22 cellular contexts compared by ENCODE assay signal in the genomic region with DNA sequence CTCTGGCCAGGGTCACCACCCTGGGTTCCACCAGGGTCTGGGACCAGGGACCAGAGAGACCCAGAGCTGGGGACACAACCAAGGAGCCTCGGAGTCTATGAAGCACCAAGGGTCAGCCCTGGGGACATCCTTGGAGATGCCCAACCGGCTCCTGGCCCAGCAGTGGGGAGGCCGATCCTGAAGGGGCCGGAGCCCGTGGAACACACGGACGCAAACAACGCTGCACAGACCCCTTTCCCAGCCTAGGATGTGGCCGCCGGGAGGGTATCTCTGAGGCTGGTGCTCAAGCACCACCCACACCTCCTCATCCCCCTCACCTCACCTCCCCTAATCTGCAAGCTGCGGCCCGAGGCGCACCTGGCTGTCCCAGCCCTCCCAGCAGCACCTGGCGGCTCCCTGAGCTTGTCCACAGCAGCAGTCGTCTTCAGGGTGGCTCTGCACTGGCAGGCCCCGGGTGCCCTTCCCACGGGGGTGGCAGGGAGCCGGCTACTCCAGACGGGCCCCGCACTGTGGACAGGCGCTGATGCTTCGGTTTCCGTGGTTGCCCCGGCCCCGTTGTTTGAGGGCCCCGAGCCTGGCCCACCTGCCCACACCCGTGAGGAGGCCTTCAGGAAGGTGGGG.
A peak's percentile ranks its signal among the peaks of the same experiment; 100 is the strongest.
DNase-seq lines count a peak whose midpoint lies in the region; ATAC-seq and TF ChIP-seq lines count a peak whose summit lies in the region.
"Had no signal": no experiment of that assay in that cellular context is flagged by ENCODE, and none has a peak within 500 bp of the region (broad histone marks: within the 10 kb centered on the region; RNA-seq: fewer than 3 reads in every experiment).

No MANE protein-coding gene starts in this region.

- no peaks in the 10 kb centered on the region for H3K27me3 Mint-ChIP-seq in activated CD4-positive, alpha-beta T cell treated with anti-CD3 and anti-CD28 coated beads, Interleukin-2, amount 10 ng/mL, durations not matched to agents 24 days and 14 days
- H3K27me3 Mint-ChIP-seq in activated CD4-positive, alpha-beta T cell treated with anti-CD3 and anti-CD28 coated beads for 36 hours = no peaks in the 10 kb centered on the region
- H3K27me3 Mint-ChIP-seq in Caco-2 (ENCODE audit: insufficient read depth, unreplicated experiment) = peaks cover 21% of the 10 kb centered on the region
- H3K27me3 Mint-ChIP-seq: stimulated activated naive CD8-positive, alpha-beta T cell treated with anti-CD3 and anti-CD28 coated beads, Interleukin-15, Interleukin-2, amounts not matched to agents 100 ng/mL and 50 ng/mL, for 24 hours had no signal

- CTCF ChIA-PET in activated CD4-positive, alpha-beta T cell treated with anti-CD3 and anti-CD28 coated beads for 36 hours (lab: Charles Lee) = no interaction called here
- CTCF ChIA-PET in Caco-2 (lab: Charles Lee) = no interaction called here

- no peak overlapping the region for H3K27ac Mint-ChIP-seq in activated CD4-positive, alpha-beta T cell treated with anti-CD3 and anti-CD28 coated beads, Interleukin-2, amount 10 ng/mL, durations not matched to agents 24 days and 14 days
- H3K27ac Mint-ChIP-seq in activated CD4-positive, alpha-beta T cell treated with anti-CD3 and anti-CD28 coated beads for 36 hours = no peak overlapping the region
- no peak overlapping the region for H3K27ac Mint-ChIP-seq in Caco-2 (ENCODE audit: unreplicated experiment)
- H3K27ac Mint-ChIP-seq: activated naive CD4-positive, alpha-beta T cell treated with anti-CD3 and anti-CD28 coated beads for 36 hours; effector memory CD8-positive, alpha-beta T cell; natural killer cell treated with Interleukin-12 subunit alpha and Interleukin-12 subunit beta and Interleukin-15 and Interleukin-18, amount 100 ng/mL, for 72 hours; progenitor cell of endocrine pancreas; stimulated activated naive CD8-positive, alpha-beta T cell treated with anti-CD3 and anti-CD28 coated beads, Interleukin-15, Interleukin-2, amounts not matched to agents 100 ng/mL and 50 ng/mL, for 24 hours had no signal

- H3K4me3 ChIP-seq in right atrium auricular region = no peak overlapping the region
- no peak overlapping the region for H3K4me3 ChIP-seq in sigmoid colon
- H3K4me3 ChIP-seq in Caco-2 (ENCODE audit: low read depth, low read length) = no peak overlapping the region
- H3K4me3 ChIP-seq: BLaER1 treated with 17β-estradiol and CSF1 and Interleukin-3, amounts not matched to agents 10 nM and 100 nM; skin epidermis had no signal

- H3K36me3 Mint-ChIP-seq in activated CD4-positive, alpha-beta T cell treated with anti-CD3 and anti-CD28 coated beads, Interleukin-2, amount 10 ng/mL, durations not matched to agents 24 days and 14 days (ENCODE audit: low read depth) = no peaks in the 10 kb centered on the region
- no peaks in the 10 kb centered on the region for H3K36me3 Mint-ChIP-seq in activated CD4-positive, alpha-beta T cell treated with anti-CD3 and anti-CD28 coated beads for 36 hours (ENCODE audit: low read depth)
- no peaks in the 10 kb centered on the region for H3K36me3 Mint-ChIP-seq in Caco-2 (ENCODE audit: insufficient read depth, unreplicated experiment)
- H3K36me3 Mint-ChIP-seq: natural killer cell treated with Interleukin-12 subunit alpha and Interleukin-12 subunit beta and Interleukin-15 and Interleukin-18, amount 100 ng/mL, for 72 hours had no signal

- TF ChIP-seq EP300 in sigmoid colon (IDR thresholded peaks at IDR 0.05) = no peak

- no peak for ATAC-seq in activated CD4-positive, alpha-beta T cell treated with anti-CD3 and anti-CD28 coated beads for 36 hours
- ATAC-seq: effector memory CD8-positive, alpha-beta T cell; natural killer cell treated with Interleukin-12 subunit alpha and Interleukin-12 subunit beta and Interleukin-15 and Interleukin-18, amount 100 ng/mL, for 72 hours had no signal

- H3K4me1 ChIP-seq in right atrium auricular region = peaks cover 0 to 20% of the 10 kb centered on the region in 2 donors
- H3K4me1 ChIP-seq in sigmoid colon = peaks cover 0 to 16% (median 11%) of the 10 kb centered on the region in 4 donors
- no peaks in the 10 kb centered on the region for H3K4me1 ChIP-seq in Caco-2

- H3K9me3 ChIP-seq in right atrium auricular region = no peaks in the 10 kb centered on the region
- no peaks in the 10 kb centered on the region for H3K9me3 ChIP-seq in sigmoid colon
- H3K9me3 ChIP-seq in Caco-2 = no peaks in the 10 kb centered on the region
- H3K9me3 ChIP-seq: BLaER1 treated with 17β-estradiol and CSF1 and Interleukin-3, amounts not matched to agents 10 nM and 100 nM had no signal

- H3K27me3 ChIP-seq in right atrium auricular region (no peaks in the 10 kb centered on the region), sigmoid colon (no peaks in the 10 kb centered on the region), Caco-2 (replicated peaks; ENCODE audit: control insufficient read depth, insufficient read depth, low read length) (no peaks in the 10 kb centered on the region)
- H3K27me3 ChIP-seq: BLaER1 treated with 17β-estradiol and CSF1 and Interleukin-3, amounts not matched to agents 10 nM and 100 nM had no signal

- no peaks in the 10 kb centered on the region for H3K9me3 Mint-ChIP-seq in activated CD4-positive, alpha-beta T cell treated with anti-CD3 and anti-CD28 coated beads, Interleukin-2, amount 10 ng/mL, durations not matched to agents 24 days and 14 days
- no peaks in the 10 kb centered on the region for H3K9me3 Mint-ChIP-seq in activated CD4-positive, alpha-beta T cell treated with anti-CD3 and anti-CD28 coated beads for 36 hours (ENCODE audit: low read depth)
- H3K9me3 Mint-ChIP-seq in Caco-2 (ENCODE audit: unreplicated experiment) = no peaks in the 10 kb centered on the region
- H3K9me3 Mint-ChIP-seq: activated naive CD4-positive, alpha-beta T cell treated with anti-CD3 and anti-CD28 coated beads for 36 hours; effector memory CD8-positive, alpha-beta T cell; natural killer cell treated with Interleukin-12 subunit alpha and Interleukin-12 subunit beta and Interleukin-15 and Interleukin-18, amount 100 ng/mL, for 72 hours; stimulated activated naive CD8-positive, alpha-beta T cell treated with anti-CD3 and anti-CD28 coated beads, Interleukin-15, Interleukin-2, amounts not matched to agents 100 ng/mL and 50 ng/mL, for 24 hours had no signal

- BruUV-seq in Caco-2 (replicated peaks; lab: Mats Ljungman, UMichigan) = no TSS peak

- no peak for TF ChIP-seq CTCF in GM10266 (IDR thresholded peaks at IDR 0.05; ENCODE audit: control insufficient read depth, insufficient read depth, low read depth, missing control alignments)
- no peak for TF ChIP-seq CTCF in right atrium auricular region (IDR thresholded peaks at IDR 0.05)
- no peak for TF ChIP-seq CTCF in sigmoid colon (IDR thresholded peaks at IDR 0.05)
- TF ChIP-seq CTCF in Caco-2 (IDR thresholded peaks at IDR 0.05; ENCODE audit: insufficient read depth in 1 of 2, low read depth in 1 of 2, low read length in 1 of 2, severe bottlenecking in 1 of 2, unreplicated experiment in 1 of 2) = no peak

- DNase-seq in activated CD4-positive, alpha-beta T cell treated with anti-CD3 and anti-CD28 coated beads, Interleukin-2, amount 10 ng/mL, durations not matched to agents 24 days and 14 days = peak; percentile 35
- DNase-seq in activated CD4-positive, alpha-beta T cell treated with anti-CD3 and anti-CD28 coated beads for 36 hours = no peak
- DNase-seq in GM10266 (ENCODE audit: extremely low spot score) (peak; percentile 7), right atrium auricular region (ENCODE audit: low spot score) (peak; percentile 44), sigmoid colon (peak; percentile 62), NCI-H345 treated with DMSO at 0.1 percent for 48 hours (lab: John Stamatoyannopoulos, UW; ENCODE audit: unreplicated experiment) (no peak), Caco-2 (no peak)
- DNase-seq in stimulated activated CD4-positive, alpha-beta T cell treated with anti-CD3 and anti-CD28 coated beads, Interleukin-1b, Interleukin-23, amount 100 ng/mL, for 48 hours = no peak
- DNase-seq: activated CD4-positive, alpha-beta T cell treated with anti-CD3 and anti-CD28 coated beads for 48 hours; activated naive CD4-positive, alpha-beta T cell treated with anti-CD3 and anti-CD28 coated beads for 36 hours; effector memory CD8-positive, alpha-beta T cell; kidney glomerular epithelial cell; NCI-H1092 treated with DMSO at 0.1 percent for 48 hours; NCI-H524 treated with DMSO at 0.1 percent for 48 hours; stimulated activated CD4-positive, alpha-beta T cell treated with anti-CD3 and anti-CD28 coated beads, Interleukin-2, amount 100 ng/mL, for 48 hours; trophoblast cell had no signal

- H3K4me1 Mint-ChIP-seq in activated CD4-positive, alpha-beta T cell treated with anti-CD3 and anti-CD28 coated beads, Interleukin-2, amount 10 ng/mL, durations not matched to agents 24 days and 14 days = no peaks in the 10 kb centered on the region
- H3K4me1 Mint-ChIP-seq in activated CD4-positive, alpha-beta T cell treated with anti-CD3 and anti-CD28 coated beads for 36 hours = no peaks in the 10 kb centered on the region
- H3K4me1 Mint-ChIP-seq in Caco-2 (ENCODE audit: low read depth, unreplicated experiment) = no peaks in the 10 kb centered on the region

- H3K27ac ChIP-seq in right atrium auricular region (no peak overlapping the region), sigmoid colon (no peak overlapping the region)
- H3K27ac ChIP-seq: BLaER1 treated with 17β-estradiol and CSF1 and Interleukin-3, amounts not matched to agents 10 nM and 100 nM; RWPE1; skin epidermis had no signal

- WGBS in sigmoid colon, 2 donors = 79 to 87% methylated on average over 27 of the region's 27 CpGs

- H3K4me3 Mint-ChIP-seq in activated CD4-positive, alpha-beta T cell treated with anti-CD3 and anti-CD28 coated beads, Interleukin-2, amount 10 ng/mL, durations not matched to agents 24 days and 14 days = no peak overlapping the region
- no peak overlapping the region for H3K4me3 Mint-ChIP-seq in activated CD4-positive, alpha-beta T cell treated with anti-CD3 and anti-CD28 coated beads for 36 hours
- no peak overlapping the region for H3K4me3 Mint-ChIP-seq in Caco-2 (ENCODE audit: unreplicated experiment)
- H3K4me3 Mint-ChIP-seq: activated naive CD4-positive, alpha-beta T cell treated with anti-CD3 and anti-CD28 coated beads for 36 hours; effector memory CD8-positive, alpha-beta T cell; natural killer cell treated with Interleukin-12 subunit alpha and Interleukin-12 subunit beta and Interleukin-15 and Interleukin-18, amount 100 ng/mL, for 72 hours; stimulated activated naive CD8-positive, alpha-beta T cell treated with anti-CD3 and anti-CD28 coated beads, Interleukin-15, Interleukin-2, amounts not matched to agents 100 ng/mL and 50 ng/mL, for 24 hours had no signal

- H3K36me3 ChIP-seq in right atrium auricular region = no peaks in the 10 kb centered on the region
- no peaks in the 10 kb centered on the region for H3K36me3 ChIP-seq in sigmoid colon
- H3K36me3 ChIP-seq in Caco-2 (ENCODE audit: control insufficient read depth, insufficient read depth, low read length) = no peaks in the 10 kb centered on the region
- H3K36me3 ChIP-seq: BLaER1 treated with 17β-estradiol and CSF1 and Interleukin-3, amounts not matched to agents 10 nM and 100 nM had no signal

- POLR2A ChIA-PET in activated CD4-positive, alpha-beta T cell treated with anti-CD3 and anti-CD28 coated beads for 36 hours (lab: Charles Lee) = no interaction called here
- POLR2A ChIA-PET in Caco-2 (lab: Charles Lee) = no interaction called here

- intact Hi-C loops in activated CD4-positive, alpha-beta T cell treated with anti-CD3 and anti-CD28 coated beads, Interleukin-2, amount 10 ng/mL, durations not matched to agents 24 days and 14 days (cut with micrococcal nuclease) = no loop called here
- intact Hi-C loops in activated CD4-positive, alpha-beta T cell treated with anti-CD3 and anti-CD28 coated beads for 36 hours (cut with DNase I, micrococcal nuclease) = no loop called here
- intact Hi-C loops in sigmoid colon (cut with DNase I) (no loop called here), Caco-2 (cut with micrococcal nuclease; ENCODE audit: unreplicated experiment) (no loop called here)

- no peak for TF ChIP-seq POLR2A in sigmoid colon (IDR thresholded peaks at IDR 0.05)

Comparison
In these comparisons a context has a peak if more than half of its experiments do, and no peak if none do; other contexts are left out.
1. DNase-seq: peak in activated CD4-positive, alpha-beta T cell treated with anti-CD3 and anti-CD28 coated beads, Interleukin-2, amount 10 ng/mL, durations not matched to agents 24 days and 14 days (single experiment), GM10266 (single experiment), right atrium auricular region (single experiment) and sigmoid colon (single experiment); none in activated CD4-positive, alpha-beta T cell treated with anti-CD3 and anti-CD28 coated beads for 36 hours (single experiment), NCI-H345 treated with DMSO at 0.1 percent for 48 hours (single experiment), Caco-2 (0 of 2) and stimulated activated CD4-positive, alpha-beta T cell treated with anti-CD3 and anti-CD28 coated beads, Interleukin-1b, Interleukin-23, amount 100 ng/mL, for 48 hours (single experiment).